Comparison of ENCODE assay signal across 1 cellular context in the genomic region with DNA sequence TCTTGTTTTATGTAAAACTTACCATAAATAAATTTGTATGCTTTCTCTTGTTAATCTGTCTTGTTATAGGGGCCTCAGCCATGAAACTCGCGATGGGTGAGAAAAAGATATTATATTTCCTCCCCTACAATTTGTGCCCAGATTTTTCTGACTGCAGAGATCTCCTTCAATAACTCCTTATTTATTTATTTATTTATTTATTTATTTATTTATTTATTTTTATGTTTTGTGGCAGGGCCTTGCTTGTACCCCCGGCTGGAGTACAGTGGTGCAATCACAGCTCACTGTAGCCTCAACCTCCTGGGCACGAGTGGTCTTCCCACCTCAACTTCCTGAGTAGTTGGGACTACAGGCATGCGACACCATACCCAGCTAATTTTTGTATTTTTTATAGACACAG.
TF ChIP-seq lines count a peak whose summit lies in the region.

No MANE protein-coding gene starts in this region.

TF ChIP-seq in K562, 482 proteins besides CTCF, POLR2A, EP300 and RAD21:
- no peak for TF ChIP-seq NRF1 (conservative IDR thresholded peaks at IDR 0.05 in 1 of 2, IDR thresholded peaks at IDR 0.05 in 1 of 2)
- TF ChIP-seq THRAP3 (IDR thresholded peaks at IDR 0.05; ENCODE audit: borderline replicate concordance), result no peak
- no peak for TF ChIP-seq BCOR (IDR thresholded peaks at IDR 0.05)
- peak; percentile 34; the same call in 1 of the 2 replicates for TF ChIP-seq ZC3H11A (IDR thresholded peaks at IDR 0.05; ENCODE audit: low read depth, low read length)
